Comparison of ENCODE assay signal across 19 cellular contexts in the genomic region with DNA sequence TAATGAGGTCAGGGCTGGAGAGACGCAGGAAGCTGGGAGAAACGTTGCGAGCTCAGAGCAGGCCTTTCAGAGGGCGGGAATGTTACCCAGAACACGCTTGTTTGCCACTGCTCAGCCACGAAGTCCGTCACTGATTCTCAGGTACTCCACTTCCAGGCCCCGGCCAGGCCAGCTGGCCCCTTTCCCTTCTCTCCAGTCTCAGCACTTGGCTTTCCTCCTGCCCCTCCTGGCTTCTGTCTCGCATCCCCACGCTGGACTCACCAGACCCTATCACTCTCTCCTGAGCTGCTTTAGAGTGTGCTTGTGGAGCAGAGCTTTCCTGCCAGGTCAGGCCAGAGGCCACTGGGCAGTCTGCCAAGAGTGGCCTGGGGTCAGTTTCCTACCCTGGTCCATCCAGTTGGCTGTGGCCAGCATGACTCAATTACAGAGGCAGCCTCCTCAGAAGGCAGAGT.
DNase-seq lines count a peak whose midpoint lies in the region; ATAC-seq, FAIRE-seq and TF ChIP-seq lines count a peak whose summit lies in the region.
"Had no signal": no experiment of that assay in that cellular context is flagged by ENCODE, and none has a peak within 500 bp of the region (broad histone marks: within the 10 kb centered on the region; RNA-seq: fewer than 3 reads in every experiment).

No MANE protein-coding gene starts in this region.

- TF ChIP-seq CTCF in H1 (IDR thresholded peaks at IDR 0.05; ENCODE audit: control extremely low read depth in 1 of 3, insufficient read depth in 1 of 3, low read depth in 1 of 3, low read length in 3 of 3) = no peak
- TF ChIP-seq CTCF in thyroid gland (IDR thresholded peaks at IDR 0.05) = no peak

- H3K27me3 ChIP-seq in H1 (replicated peaks in 1 of 4; ENCODE audit: control insufficient read depth in 3 of 4, extremely low read depth in 1 of 4, insufficient read depth in 3 of 4, low read length in 3 of 4) (no peaks in the 10 kb centered on the region; a peak in 1 of 7 replicates), thyroid gland (no peaks in the 10 kb centered on the region)

- H3K36me3 ChIP-seq in H1 (ENCODE audit: control insufficient read depth in 2 of 4, insufficient read depth in 4 of 4, low read length in 3 of 4) (no peaks in the 10 kb centered on the region), thyroid gland (no peaks in the 10 kb centered on the region)
- H3K36me3 ChIP-seq: WERI-Rb-1 had no signal

- H4K20me1 ChIP-seq in H1 (replicated peaks in 1 of 2; ENCODE audit: control insufficient read depth in 1 of 2, insufficient read depth in 2 of 2, low read length in 2 of 2) = no peaks in the 10 kb centered on the region

- H2BK120ac ChIP-seq in H1 (replicated peaks; ENCODE audit: low read depth, low read length) = no peak overlapping the region

- no peaks in the 10 kb centered on the region for H3K9me3 Mint-ChIP-seq in activated naive CD4-positive, alpha-beta T cell treated with anti-CD3 and anti-CD28 coated beads, Interleukin-2, amount 10 ng/mL, durations not matched to agents 7 days and 5 days
- H3K9me3 Mint-ChIP-seq in activated naive CD4-positive, alpha-beta T cell treated with anti-CD3 and anti-CD28 coated beads for 36 hours = peaks cover 5% of the 10 kb centered on the region
- H3K9me3 Mint-ChIP-seq: T-helper 1 cell treated with Interleukin-12 subunit alpha and Interleukin-12 subunit beta and Interleukin-4 antibody, amounts not matched to agents 30 μg/mL and 1 μg/mL, for 36 hours had no signal

- H2BK12ac ChIP-seq in H1 (ENCODE audit: low read depth, low read length) = no peak overlapping the region

- H3K79me2 ChIP-seq in H1 (ENCODE audit: control insufficient read depth in 1 of 2, insufficient read depth in 2 of 2, low read length in 2 of 2) = no peaks in the 10 kb centered on the region

- POLR2A ChIA-PET in H1 (lab: Charles Lee; ENCODE audit: partially characterized antibody) = no interaction called here

- TF ChIP-seq RAD21 in H1 (IDR thresholded peaks at IDR 0.05 in 1 of 2, conservative IDR thresholded peaks at IDR 0.05 in 1 of 2; ENCODE audit: low read depth in 2 of 2, low read length in 2 of 2) = no peak

- peak; percentile 1 for DNase-seq in activated naive CD4-positive, alpha-beta T cell treated with anti-CD3 and anti-CD28 coated beads, Interleukin-2, amount 10 ng/mL, durations not matched to agents 7 days and 5 days
- DNase-seq in activated naive CD4-positive, alpha-beta T cell treated with anti-CD3 and anti-CD28 coated beads for 36 hours = no peak
- DNase-seq in H1 (ENCODE audit: low read depth in 1 of 2, low spot score in 2 of 2) (no peak), mesenteric fat pad (ENCODE audit: low spot score) (peak; percentile 89), thyroid gland (peak; percentile 75 to 78), NCI-H510A (lab: John Stamatoyannopoulos, UW) (no peak)
- no peak for DNase-seq in stimulated activated CD4-positive, alpha-beta T cell treated with anti-CD3 and anti-CD28 coated beads, Interleukin-4, amount 100 ng/mL, for 24 hours
- DNase-seq: activated CD4-positive, alpha-beta memory T cell treated with anti-CD3 and anti-CD28 coated beads for 36 hours; activated T-cell treated with anti-CD3 and anti-CD28 coated beads, Interleukin-2, amount 50 U/mL, for 24 hours; dermis blood vessel endothelial cell; SHP77 treated with DMSO at 0.1 percent for 48 hours; WERI-Rb-1 had no signal

- H3K14ac ChIP-seq in H1 (ENCODE audit: insufficient read length) = no peak overlapping the region

- no peak overlapping the region for H2AFZ ChIP-seq in H1 (ENCODE audit: low read length)

- H3K4me1 ChIP-seq in H1 (replicated peaks in 1 of 4; ENCODE audit: control insufficient read depth in 3 of 4, insufficient read depth in 4 of 4, low read length in 3 of 4) = no peaks in the 10 kb centered on the region
- H3K4me1 ChIP-seq in thyroid gland = no peaks in the 10 kb centered on the region

- H3K18ac ChIP-seq in H1 (ENCODE audit: extremely low read depth, low read length) = no peak overlapping the region

- no peak overlapping the region for H2BK15ac ChIP-seq in H1 (ENCODE audit: low read length)

- H3K23ac ChIP-seq in H1 (ENCODE audit: insufficient read length) = no peak overlapping the region

- no peaks in the 10 kb centered on the region for H3K4me1 Mint-ChIP-seq in activated naive CD4-positive, alpha-beta T cell treated with anti-CD3 and anti-CD28 coated beads, Interleukin-2, amount 10 ng/mL, durations not matched to agents 7 days and 5 days
- H3K4me1 Mint-ChIP-seq in activated naive CD4-positive, alpha-beta T cell treated with anti-CD3 and anti-CD28 coated beads for 36 hours (ENCODE audit: low read depth) = no peaks in the 10 kb centered on the region
- H3K4me1 Mint-ChIP-seq: activated naive CD4-positive, alpha-beta T cell treated with anti-CD3 and anti-CD28 coated beads, Interleukin-2, amount 50 U/mL, for 24 hours had no signal

- H3K4me3 ChIP-seq in H1 (ENCODE audit: extremely low read depth in 1 of 4, insufficient read depth in 2 of 4, low read depth in 3 of 4, low read length in 4 of 4) = no peak overlapping the region
- H3K4me3 ChIP-seq in thyroid gland (replicated peaks in 1 of 3) = no peak overlapping the region
- H3K4me3 ChIP-seq: smooth muscle cell had no signal

- no peak overlapping the region for H2BK5ac ChIP-seq in H1 (ENCODE audit: low read depth, low read length)

- intact Hi-C loops in activated naive CD4-positive, alpha-beta T cell treated with anti-CD3 and anti-CD28 coated beads for 36 hours (cut with micrococcal nuclease) = no loop called here
- intact Hi-C loops in thyroid gland (cut with DNase I) = no loop called here

- no peak for TF ChIP-seq POLR2A in H1 (IDR thresholded peaks at IDR 0.05; ENCODE audit: control extremely low read depth in 1 of 2, low read depth in 2 of 2, low read length in 2 of 2)
- TF ChIP-seq POLR2A in thyroid gland (IDR thresholded peaks at IDR 0.05) = no peak

- H3K23me2 ChIP-seq in H1 (ENCODE audit: low read depth, low read length) = no peaks in the 10 kb centered on the region

- CTCF ChIA-PET in activated naive CD4-positive, alpha-beta T cell treated with anti-CD3 and anti-CD28 coated beads, Interleukin-2, amount 10 ng/mL, durations not matched to agents 7 days and 5 days (lab: Charles Lee) = no interaction called here
- CTCF ChIA-PET in activated naive CD4-positive, alpha-beta T cell treated with anti-CD3 and anti-CD28 coated beads for 36 hours (lab: Charles Lee) = no interaction called here
- CTCF ChIA-PET in H1 (lab: Charles Lee; ENCODE audit: partially characterized antibody) = no interaction called here

- H3K56ac ChIP-seq in H1 (replicated peaks; ENCODE audit: insufficient read length, low read depth, low read length) = no peak overlapping the region

- no peak for TF ChIP-seq EP300 in H1 (IDR thresholded peaks at IDR 0.05; ENCODE audit: borderline replicate concordance in 1 of 2, low read depth in 2 of 2, low read length in 2 of 2)

- WGBS in H1 (ENCODE audit: extremely low coverage in 1 of 2, insufficient coverage in 1 of 2, insufficient read length in 1 of 2, insufficient replicate concordance in 2 of 2, low coverage in 1 of 2, low lambda C conversion rate in 2 of 2, missing lambda C conversion rate in 1 of 2), 2 experiments = 96% methylated on average over 9 of the region's 10 CpGs; no CpG with 5 or more reads in 1 of the 2 experiments
- 34% methylated on average over 10 of the region's 10 CpGs for WGBS in thyroid gland, 2 donors

- no peak overlapping the region for H3K4ac ChIP-seq in H1 (replicated peaks; ENCODE audit: insufficient read length, low read depth, low read length)

- H3K36me3 Mint-ChIP-seq in activated naive CD4-positive, alpha-beta T cell treated with anti-CD3 and anti-CD28 coated beads, Interleukin-2, amount 10 ng/mL, durations not matched to agents 7 days and 5 days = no peaks in the 10 kb centered on the region
- H3K36me3 Mint-ChIP-seq in activated naive CD4-positive, alpha-beta T cell treated with anti-CD3 and anti-CD28 coated beads for 36 hours (ENCODE audit: low read depth) = no peaks in the 10 kb centered on the region
- H3K36me3 Mint-ChIP-seq: activated CD4-positive, alpha-beta memory T cell treated with anti-CD3 and anti-CD28 coated beads for 36 hours had no signal

- H3K27ac ChIP-seq in H1 (ENCODE audit: low read depth, low read length) = no peak overlapping the region
- H3K27ac ChIP-seq in thyroid gland = no peak overlapping the region
- H3K27ac ChIP-seq: KMS-11, WERI-Rb-1 had no signal

- FAIRE-seq in H1 (lab: Jason Lieb, UNC) = no peak
- FAIRE-seq: A204.1, D721Med had no signal

- no peaks in the 10 kb centered on the region for H3K79me1 ChIP-seq in H1 (ENCODE audit: low read depth, low read length)

- no peak overlapping the region for H3K9ac ChIP-seq in H1 (replicated peaks in 1 of 4; ENCODE audit: extremely low read depth in 1 of 4, low read depth in 3 of 4, low read length in 3 of 4)
- H3K9ac ChIP-seq: KMS-11 had no signal

- H2AK5ac ChIP-seq in H1 (ENCODE audit: low read depth, low read length) = no peak overlapping the region

- H3K9me3 ChIP-seq in H1 (ENCODE audit: insufficient read depth in 2 of 2, low read depth in 1 of 2, low read length in 1 of 2) = peaks cover 0 to 9% of the 10 kb centered on the region in 2 experiments; a peak in 1 of 4 replicates
- no peaks in the 10 kb centered on the region for H3K9me3 ChIP-seq in thyroid gland

- H3K27me3 Mint-ChIP-seq in activated naive CD4-positive, alpha-beta T cell treated with anti-CD3 and anti-CD28 coated beads, Interleukin-2, amount 10 ng/mL, durations not matched to agents 7 days and 5 days = peaks cover 18% of the 10 kb centered on the region
- peaks cover 6% of the 10 kb centered on the region for H3K27me3 Mint-ChIP-seq in activated naive CD4-positive, alpha-beta T cell treated with anti-CD3 and anti-CD28 coated beads for 36 hours (ENCODE audit: low read depth)

- H2BK20ac ChIP-seq in H1 (ENCODE audit: low read length) = no peak overlapping the region

- no peak overlapping the region for H3K4me2 ChIP-seq in H1 (ENCODE audit: insufficient read depth in 1 of 2, low read depth in 2 of 2, low read length in 2 of 2)
- H3K4me2 ChIP-seq: KMS-11, smooth muscle cell had no signal

- no peak overlapping the region for H4K91ac ChIP-seq in H1 (replicated peaks; ENCODE audit: insufficient read length, low read length)

- no peak overlapping the region for H3K4me3 Mint-ChIP-seq in activated naive CD4-positive, alpha-beta T cell treated with anti-CD3 and anti-CD28 coated beads, Interleukin-2, amount 10 ng/mL, durations not matched to agents 7 days and 5 days
- H3K4me3 Mint-ChIP-seq in activated naive CD4-positive, alpha-beta T cell treated with anti-CD3 and anti-CD28 coated beads for 36 hours = no peak overlapping the region
- H3K4me3 Mint-ChIP-seq: activated CD4-positive, alpha-beta memory T cell treated with anti-CD3 and anti-CD28 coated beads for 36 hours; activated naive CD4-positive, alpha-beta T cell treated with anti-CD3 and anti-CD28 coated beads, Interleukin-2, amount 50 U/mL, for 24 hours; activated T-cell treated with anti-CD3 and anti-CD28 coated beads, Interleukin-2, amount 50 U/mL, for 24 hours; T-helper 1 cell treated with Interleukin-12 subunit alpha and Interleukin-12 subunit beta and Interleukin-4 antibody, amounts not matched to agents 30 μg/mL and 1 μg/mL, for 36 hours had no signal

- no peak for ATAC-seq in HG02981 (IDR thresholded peaks at IDR 0.05; ENCODE audit: unreplicated experiment)

- no peak overlapping the region for H4K5ac ChIP-seq in H1 (ENCODE audit: insufficient read length, low read depth, low read length)

- no peak overlapping the region for H3K27ac Mint-ChIP-seq in activated naive CD4-positive, alpha-beta T cell treated with anti-CD3 and anti-CD28 coated beads, Interleukin-2, amount 10 ng/mL, durations not matched to agents 7 days and 5 days
- H3K27ac Mint-ChIP-seq in activated naive CD4-positive, alpha-beta T cell treated with anti-CD3 and anti-CD28 coated beads for 36 hours = no peak overlapping the region
- H3K27ac Mint-ChIP-seq: activated CD4-positive, alpha-beta memory T cell treated with anti-CD3 and anti-CD28 coated beads for 36 hours; activated naive CD4-positive, alpha-beta T cell treated with anti-CD3 and anti-CD28 coated beads, Interleukin-2, amount 50 U/mL, for 24 hours; activated T-cell treated with anti-CD3 and anti-CD28 coated beads, Interleukin-2, amount 50 U/mL, for 24 hours; T-helper 1 cell treated with Interleukin-12 subunit alpha and Interleukin-12 subunit beta and Interleukin-4 antibody, amounts not matched to agents 30 μg/mL and 1 μg/mL, for 36 hours had no signal

- peak overlapping the region; percentile 25; the same call in 1 of the 2 replicates for H4K8ac ChIP-seq in H1 (ENCODE audit: extremely low read depth, insufficient read depth, low read length)

Comparison
In these comparisons a context has a peak if more than half of its experiments do, and no peak if none do; other contexts are left out.
1. DNase-seq: peak in activated naive CD4-positive, alpha-beta T cell treated with anti-CD3 and anti-CD28 coated beads, Interleukin-2, amount 10 ng/mL, durations not matched to agents 7 days and 5 days (single experiment), mesenteric fat pad (single experiment) and thyroid gland (2 of 2); none in activated naive CD4-positive, alpha-beta T cell treated with anti-CD3 and anti-CD28 coated beads for 36 hours (single experiment), H1 (0 of 2), stimulated activated CD4-positive, alpha-beta T cell treated with anti-CD3 and anti-CD28 coated beads, Interleukin-4, amount 100 ng/mL, for 24 hours (single experiment) and NCI-H510A (single experiment).